In genomic region chr14:90291699-90292098, GRCh38 we compare ENCODE assay signal across 19 cellular contexts.
"Had no signal": no experiment of that assay in that cellular context is flagged by ENCODE, and none has a peak within 500 bp of the region (broad histone marks: within the 10 kb centered on the region; RNA-seq: fewer than 3 reads in every experiment).

No MANE protein-coding gene starts in this region.

- H3K4me3 ChIP-seq: cardiac muscle cell, dorsolateral prefrontal cortex, left lung, psoas muscle, spleen, upper lobe of right lung had no signal

- H3K4me1 Mint-ChIP-seq: stimulated activated naive CD8-positive, alpha-beta T cell treated with anti-CD3 and anti-CD28 coated beads, Interleukin-15, amount 100 ng/mL, for 72 hours had no signal

- H3K27ac Mint-ChIP-seq: natural killer cell treated with Interleukin-12 subunit alpha and Interleukin-12 subunit beta and Interleukin-15 and Interleukin-18, amount 100 ng/mL, for 72 hours; stimulated activated naive CD8-positive, alpha-beta T cell treated with anti-CD3 and anti-CD28 coated beads, Interleukin-15, amount 100 ng/mL, for 72 hours; T-cell had no signal

- H3K4me3 Mint-ChIP-seq: natural killer cell treated with Interleukin-12 subunit alpha and Interleukin-12 subunit beta and Interleukin-15 and Interleukin-18, amount 100 ng/mL, for 72 hours; stimulated activated naive CD8-positive, alpha-beta T cell treated with anti-CD3 and anti-CD28 coated beads, Interleukin-15, amount 100 ng/mL, for 72 hours; T-cell had no signal

- H3K9me3 ChIP-seq: left lung, psoas muscle, SK-N-SH, spleen, upper lobe of right lung had no signal

- H3K27ac ChIP-seq: cardiac muscle cell, left lung, psoas muscle, spleen, upper lobe of right lung had no signal

- H3K4me1 ChIP-seq: psoas muscle had no signal

- DNase-seq: activated CD4-positive, alpha-beta T cell treated with anti-CD3 and anti-CD28 coated beads, Interleukin-2, amount 50 U/mL, for 1 hour; activated gamma-delta T cell treated with Interleukin-2 at 50 U/mL for 16 hours; activated T-cell treated with anti-CD3 and anti-CD28 coated beads, Interleukin-2, amount 50 U/mL, for 1 hour; dorsolateral prefrontal cortex; erythroblast; left lung; mesenchymal stem cell; occipital lobe; psoas muscle; SK-N-SH; spleen; stimulated activated naive CD8-positive, alpha-beta T cell treated with anti-CD3 and anti-CD28 coated beads, Interleukin-15, amount 100 ng/mL, for 72 hours; T-cell; T-helper 9 cell; upper lobe of right lung had no signal

- H3K27me3 ChIP-seq: cardiac muscle cell, dorsolateral prefrontal cortex, left lung, spleen, upper lobe of right lung had no signal

- H3K9me3 Mint-ChIP-seq: natural killer cell treated with Interleukin-12 subunit alpha and Interleukin-12 subunit beta and Interleukin-15 and Interleukin-18, amount 100 ng/mL, for 72 hours; stimulated activated naive CD8-positive, alpha-beta T cell treated with anti-CD3 and anti-CD28 coated beads, Interleukin-15, amount 100 ng/mL, for 72 hours; T-cell had no signal

- ATAC-seq: activated CD4-positive, CD25-positive, alpha-beta regulatory T cell treated with anti-CD3 and anti-CD28 coated beads, Interleukin-2, amount 50 U/mL, for 24 hours; left lung; natural killer cell treated with Interleukin-12 subunit alpha and Interleukin-12 subunit beta and Interleukin-15 and Interleukin-18, amount 100 ng/mL, for 72 hours; psoas muscle; sciatic nerve; stimulated activated naive CD8-positive, alpha-beta T cell treated with anti-CD3 and anti-CD28 coated beads, Interleukin-15, amount 100 ng/mL, for 72 hours; T-cell; upper lobe of right lung had no signal

- H3K27me3 Mint-ChIP-seq: natural killer cell treated with Interleukin-12 subunit alpha and Interleukin-12 subunit beta and Interleukin-15 and Interleukin-18, amount 100 ng/mL, for 72 hours; stimulated activated naive CD8-positive, alpha-beta T cell treated with anti-CD3 and anti-CD28 coated beads, Interleukin-15, amount 100 ng/mL, for 72 hours; T-cell had no signal
